11 cellular contexts compared by ENCODE assay signal in genomic region chr16:10812352-10813122, GRCh38. TPM values are rescaled to one million over a fixed set of nuclear protein-coding genes. Genes with fewer than 3 reads are reported as not detected.
DNase-seq lines count a peak whose midpoint lies in the region; ATAC-seq and TF ChIP-seq lines count a peak whose summit lies in the region.
"Had no signal": no experiment of that assay in that cellular context is flagged by ENCODE, and none has a peak within 500 bp of the region (broad histone marks: within the 10 kb centered on the region; RNA-seq: fewer than 3 reads in every experiment).

No MANE protein-coding gene starts in this region.

- peak overlapping the region; percentile 48 for H3K4me3 ChIP-seq in CD4-positive, CD25-positive, alpha-beta regulatory T cell (ENCODE audit: low read depth, low read length)
- H3K4me3 ChIP-seq in OCI-LY1 (ENCODE audit: low read depth, low read length, poor library complexity, severe bottlenecking) = no peak overlapping the region
- H3K4me3 ChIP-seq: esophagus squamous epithelium, lung had no signal

- no peaks in the 10 kb centered on the region for H3K36me3 Mint-ChIP-seq in CD4-positive, CD25-positive, alpha-beta regulatory T cell
- H3K36me3 Mint-ChIP-seq in HFFc6 (ENCODE audit: low read depth) = no peaks in the 10 kb centered on the region

- peak overlapping the region; percentile 56 for H3K4me2 ChIP-seq in OCI-LY1 (ENCODE audit: low read length)

- H3K9me3 Mint-ChIP-seq in CD4-positive, CD25-positive, alpha-beta regulatory T cell = no peaks in the 10 kb centered on the region
- H3K9me3 Mint-ChIP-seq in HFFc6 = no peaks in the 10 kb centered on the region

- no peaks in the 10 kb centered on the region for H3K9me3 ChIP-seq in CD4-positive, CD25-positive, alpha-beta regulatory T cell (ENCODE audit: control insufficient read depth in 2 of 2, low read length in 2 of 2)
- no peaks in the 10 kb centered on the region for H3K9me3 ChIP-seq in OCI-LY1 (ENCODE audit: low read length)
- H3K9me3 ChIP-seq: esophagus squamous epithelium had no signal

- DNase-seq in CD4-positive, CD25-positive, alpha-beta regulatory T cell = peak in 1 of 3 donors; percentile 47
- DNase-seq in EL (no peak), HFFc6 (no peak), AML-193 (lab: John Stamatoyannopoulos, UW) (no peak), omental fat pad (ENCODE audit: low spot score) (no peak)
- DNase-seq: esophagus squamous epithelium had no signal

- peak overlapping the region; percentile 82 for H2AFZ ChIP-seq in OCI-LY1 (ENCODE audit: low read length)

- no peaks in the 10 kb centered on the region for H3K4me1 ChIP-seq in CD4-positive, CD25-positive, alpha-beta regulatory T cell (ENCODE audit: control insufficient read depth, insufficient read depth, low read length, poor library complexity, severe bottlenecking)
- peaks cover 37% of the 10 kb centered on the region for H3K4me1 ChIP-seq in OCI-LY1 (ENCODE audit: insufficient read depth, low read length, severe bottlenecking)
- H3K4me1 ChIP-seq: esophagus squamous epithelium had no signal

- H3K9me2 ChIP-seq in OCI-LY1 (ENCODE audit: low read depth, low read length) = no peaks in the 10 kb centered on the region

- no peaks in the 10 kb centered on the region for H3K27me3 ChIP-seq in CD4-positive, CD25-positive, alpha-beta regulatory T cell (ENCODE audit: control insufficient read depth, insufficient read depth, low read length)
- no peaks in the 10 kb centered on the region for H3K27me3 ChIP-seq in OCI-LY1 (ENCODE audit: insufficient read depth, low read length)

- H3K27me3 Mint-ChIP-seq in CD4-positive, CD25-positive, alpha-beta regulatory T cell = no peaks in the 10 kb centered on the region
- H3K27me3 Mint-ChIP-seq in HFFc6 (ENCODE audit: insufficient read depth) = peaks cover 21% of the 10 kb centered on the region

- TF ChIP-seq CTCF in OCI-LY1 (IDR thresholded peaks at IDR 0.05; ENCODE audit: low read length) = peak; percentile 11; the same call in 1 of the 2 replicates
- TF ChIP-seq CTCF in HFFc6 (IDR thresholded peaks at IDR 0.05) = no peak
- TF ChIP-seq CTCF in omental fat pad (IDR thresholded peaks at IDR 0.05) = no peak

- no peaks in the 10 kb centered on the region for H3F3A ChIP-seq in OCI-LY1 (ENCODE audit: insufficient read depth, low read length)

- H3K27ac Mint-ChIP-seq in CD4-positive, CD25-positive, alpha-beta regulatory T cell = peak overlapping the region in 1 of 3 donors; percentile 39
- no peak overlapping the region for H3K27ac Mint-ChIP-seq in HFFc6

- H4K20me1 ChIP-seq in OCI-LY1 (ENCODE audit: insufficient read depth, low read length) = no peaks in the 10 kb centered on the region

- no peaks in the 10 kb centered on the region for H3K36me3 ChIP-seq in CD4-positive, CD25-positive, alpha-beta regulatory T cell (ENCODE audit: control insufficient read depth, insufficient read depth, low read length)
- no peaks in the 10 kb centered on the region for H3K36me3 ChIP-seq in OCI-LY1 (ENCODE audit: insufficient read depth, low read length)
- H3K36me3 ChIP-seq: esophagus squamous epithelium had no signal

- H3K27ac ChIP-seq in CD4-positive, CD25-positive, alpha-beta regulatory T cell (ENCODE audit: insufficient read depth, low read length, poor library complexity, severe bottlenecking) = no peak overlapping the region
- H3K27ac ChIP-seq in OCI-LY1 (ENCODE audit: low read depth, low read length, poor library complexity, severe bottlenecking) = peak overlapping the region; percentile 86
- H3K27ac ChIP-seq: esophagus squamous epithelium had no signal

- no peaks in the 10 kb centered on the region for H3K79me2 ChIP-seq in OCI-LY1 (ENCODE audit: insufficient read depth, low read length)

- peak overlapping the region in 2 of 4 donors; percentile 13 to 44 for H3K4me3 Mint-ChIP-seq in CD4-positive, CD25-positive, alpha-beta regulatory T cell
- no peak overlapping the region for H3K4me3 Mint-ChIP-seq in HFFc6

- H3K4me1 Mint-ChIP-seq in CD4-positive, CD25-positive, alpha-beta regulatory T cell = peaks cover 4 to 20% (median 8%) of the 10 kb centered on the region in 4 donors
- H3K4me1 Mint-ChIP-seq in HFFc6 (ENCODE audit: low read depth) = no peaks in the 10 kb centered on the region

- no peak for ATAC-seq in CD4-positive, CD25-positive, alpha-beta regulatory T cell (ENCODE audit: low read depth in 2 of 2)
- peak; percentile 46 for ATAC-seq in GM18873 (IDR thresholded peaks at IDR 0.05; ENCODE audit: low FRiP score, unreplicated experiment)
- ATAC-seq in HG02763 (IDR thresholded peaks at IDR 0.05; ENCODE audit: unreplicated experiment) = peak; percentile 71
- no peak for ATAC-seq in omental fat pad (ENCODE audit: low FRiP score)

- peak overlapping the region; percentile 44 for H3K9ac ChIP-seq in OCI-LY1 (ENCODE audit: low read length)

RNA-seq across cellular contexts. Expression of gene TVP23A, which starts 6.1 kb away (rescaled TPM):
- total RNA-seq in CD4-positive, CD25-positive, alpha-beta regulatory T cell = 0.20 TPM
- not detected for polyA plus RNA-seq in CD4-positive, CD25-positive, alpha-beta regulatory T cell
- total RNA-seq in HFFc6 (2021; fragmentation: NEBNext Ultra II Directional; extraction: Animal tissue kit (Norgen Biotek cat#: 25700)) = not detected
- total RNA-seq in omental fat pad = 1 to 10 TPM in 2 of 4 donors, under 1 TPM in 2; 0.25 to 1.5 (median 0.84) TPM
- total RNA-seq: T-helper 2 cell treated with Interferon-gamma antibody and Interleukin-4, amounts not matched to agents 100 ng/mL and 5 ng/mL, for 36 hours had no signal

Comparison
In these comparisons a context has a peak if more than half of its experiments do, and no peak if none do; other contexts are left out.
1. ATAC-seq: peak in GM18873 (single experiment) and HG02763 (single experiment); none in CD4-positive, CD25-positive, alpha-beta regulatory T cell (0 of 2) and omental fat pad (single experiment).